In genomic region chr2:27081984-27082772, GRCh38 we compare ENCODE assay signal across 11 cellular contexts. TPM values are rescaled to one million over a fixed set of nuclear protein-coding genes. Genes with fewer than 3 reads are reported as not detected.
DNase-seq lines count a peak whose midpoint lies in the region; ATAC-seq, FAIRE-seq and TF ChIP-seq lines count a peak whose summit lies in the region.
"Had no signal": no experiment of that assay in that cellular context is flagged by ENCODE, and none has a peak within 500 bp of the region (broad histone marks: within the 10 kb centered on the region; RNA-seq: fewer than 3 reads in every experiment).

No MANE protein-coding gene starts in this region.

- FAIRE-seq in small intestine (lab: Jason Lieb, UNC), result no peak

- H2AFZ ChIP-seq in PC-3 (ENCODE audit: low read length), result no peak overlapping the region

- peak overlapping the region in 2 of 4 donors; percentile 67 to 73 for H3K4me3 Mint-ChIP-seq in IgD-negative memory B cell
- peak overlapping the region; percentile 72 for H3K4me3 Mint-ChIP-seq in activated CD8-positive, alpha-beta T cell treated with anti-CD3 and anti-CD28 coated beads, Interleukin-2, amount 10 ng/mL, durations not matched to agents 7 days and 5 days

- H3K27me3 ChIP-seq in mucosa of stomach (ENCODE audit: control insufficient read depth, insufficient read depth, low read length) (no peaks in the 10 kb centered on the region), small intestine (ENCODE audit: control insufficient read depth in 2 of 2, insufficient read depth in 2 of 2, low read length in 2 of 2) (no peaks in the 10 kb centered on the region), gastroesophageal sphincter (no peaks in the 10 kb centered on the region), PC-3 (ENCODE audit: low read length) (no peaks in the 10 kb centered on the region)
- H3K27me3 ChIP-seq: testis had no signal

- peak overlapping the region; percentile 74 for H3K27ac ChIP-seq in 22Rv1
- peak overlapping the region in 1 of 2 donors; percentile 91 for H3K27ac ChIP-seq in small intestine (ENCODE audit: low read depth in 1 of 2, low read length in 1 of 2)
- peak overlapping the region in 2 of 4 donors; percentile 96 to 98 for H3K27ac ChIP-seq in gastroesophageal sphincter
- H3K27ac ChIP-seq in PC-3 (ENCODE audit: low read length), result no peak overlapping the region

- POLR2A ChIA-PET in activated CD8-positive, alpha-beta T cell treated with anti-CD3 and anti-CD28 coated beads, Interleukin-2, amount 10 ng/mL, durations not matched to agents 7 days and 5 days (lab: Charles Lee), result interaction anchor here (0.8 to 4.5 kb wide), 7 partner anchors 10 to 130 kb away, joined by 3 to 34 read pairs (median 3); partner anchors contain the start of genes AGBL5, ATRAID, OST4 and SLC5A6
- POLR2A ChIA-PET in PC-3 (lab: Charles Lee; ENCODE audit: unreplicated experiment), result no interaction called here

- no peak for TF ChIP-seq CTCF in 22Rv1 (IDR thresholded peaks at IDR 0.05)
- no peak for TF ChIP-seq CTCF in gastroesophageal sphincter (IDR thresholded peaks at IDR 0.05)
- no peak for TF ChIP-seq CTCF in PC-3 (conservative IDR thresholded peaks at IDR 0.05; ENCODE audit: low read depth, low read length)

- no peaks in the 10 kb centered on the region for H3K36me3 ChIP-seq in mucosa of stomach (ENCODE audit: control insufficient read depth, insufficient read depth, low read length)
- H3K36me3 ChIP-seq in small intestine (ENCODE audit: control insufficient read depth in 2 of 2, insufficient read depth in 2 of 2, low read length in 2 of 2), result no peaks in the 10 kb centered on the region
- peaks cover 0 to 19% of the 10 kb centered on the region in 2 donors for H3K36me3 ChIP-seq in gastroesophageal sphincter
- H3K36me3 ChIP-seq in PC-3 (ENCODE audit: low read depth, low read length), result no peaks in the 10 kb centered on the region

- no peaks in the 10 kb centered on the region for H4K20me1 ChIP-seq in PC-3 (ENCODE audit: low read length)

- H3K9me3 Mint-ChIP-seq in IgD-negative memory B cell, result no peaks in the 10 kb centered on the region
- no peaks in the 10 kb centered on the region for H3K9me3 Mint-ChIP-seq in activated CD8-positive, alpha-beta T cell treated with anti-CD3 and anti-CD28 coated beads, Interleukin-2, amount 10 ng/mL, durations not matched to agents 7 days and 5 days (ENCODE audit: insufficient read depth)
- H3K9me3 Mint-ChIP-seq: T-helper 1 cell treated with Interleukin-12 subunit alpha and Interleukin-12 subunit beta and Interleukin-4 antibody, amounts not matched to agents 30 μg/mL and 1 μg/mL, for 36 hours had no signal

- TF ChIP-seq EP300 in gastroesophageal sphincter (IDR thresholded peaks at IDR 0.05), result no peak

- CTCF ChIA-PET in activated CD8-positive, alpha-beta T cell treated with anti-CD3 and anti-CD28 coated beads, Interleukin-2, amount 10 ng/mL, durations not matched to agents 7 days and 5 days (lab: Charles Lee), result interaction anchor here (0.7 to 3.4 kb wide), 6 partner anchors 10 to 952 kb away, joined by 3 to 28 read pairs (median 4); partner anchors contain the start of genes AGBL5 and OST4
- CTCF ChIA-PET in PC-3 (lab: Charles Lee), result no interaction called here

- no peak for ATAC-seq in activated CD8-positive, alpha-beta T cell treated with anti-CD3 and anti-CD28 coated beads, Interleukin-2, amount 10 ng/mL, durations not matched to agents 7 days and 5 days
- ATAC-seq in gastroesophageal sphincter (no peak), PC-3 (no peak), HG02588 (IDR thresholded peaks at IDR 0.05; ENCODE audit: unreplicated experiment) (no peak)

- H3K9ac ChIP-seq in mucosa of stomach (ENCODE audit: low read length) (peak overlapping the region; percentile 1), PC-3 (ENCODE audit: low read length) (no peak overlapping the region)

- H3K4me2 ChIP-seq in PC-3 (ENCODE audit: low read length), result no peak overlapping the region

- H3K27me3 Mint-ChIP-seq in IgD-negative memory B cell, result no peaks in the 10 kb centered on the region
- H3K27me3 Mint-ChIP-seq in activated CD8-positive, alpha-beta T cell treated with anti-CD3 and anti-CD28 coated beads, Interleukin-2, amount 10 ng/mL, durations not matched to agents 7 days and 5 days (ENCODE audit: low read depth), result no peaks in the 10 kb centered on the region

- TF ChIP-seq POLR2A in gastroesophageal sphincter (IDR thresholded peaks at IDR 0.05), result no peak

- no peaks in the 10 kb centered on the region for H3K79me2 ChIP-seq in PC-3 (ENCODE audit: low read length)

- DNase-seq in activated CD8-positive, alpha-beta T cell treated with anti-CD3 and anti-CD28 coated beads, Interleukin-2, amount 10 ng/mL, durations not matched to agents 7 days and 5 days, result no peak
- DNase-seq in small intestine (no peak), PC-3 (no peak)
- DNase-seq: stimulated activated CD4-positive, alpha-beta T cell treated with anti-CD3 and anti-CD28 coated beads, Interleukin-1b, Interleukin-23, amount 100 ng/mL, for 48 hours; testis had no signal

- H3K9me3 ChIP-seq in mucosa of stomach (ENCODE audit: control insufficient read depth, low read length) (no peaks in the 10 kb centered on the region), small intestine (ENCODE audit: control insufficient read depth, low read depth) (no peaks in the 10 kb centered on the region), gastroesophageal sphincter (no peaks in the 10 kb centered on the region), PC-3 (ENCODE audit: low read length) (no peaks in the 10 kb centered on the region)
- H3K9me3 ChIP-seq: testis had no signal

- H3K4me1 ChIP-seq in mucosa of stomach (ENCODE audit: control insufficient read depth, insufficient read depth, low read length), result peaks cover 35% of the 10 kb centered on the region
- H3K4me1 ChIP-seq in small intestine (ENCODE audit: control insufficient read depth in 2 of 2, insufficient read depth in 1 of 2, low read depth in 1 of 2, low read length in 1 of 2), result peaks cover 3 to 5% of the 10 kb centered on the region in 2 donors
- H3K4me1 ChIP-seq in gastroesophageal sphincter, result peaks cover 6 to 94% (median 40%) of the 10 kb centered on the region in 3 donors
- H3K4me1 ChIP-seq in PC-3 (ENCODE audit: insufficient read depth, low read length), result peaks cover 13% of the 10 kb centered on the region; the same call in 1 of the 2 replicates

- peaks cover 6 to 16% (median 16%) of the 10 kb centered on the region in 3 donors for H3K4me1 Mint-ChIP-seq in IgD-negative memory B cell
- peaks cover 53% of the 10 kb centered on the region for H3K4me1 Mint-ChIP-seq in activated CD8-positive, alpha-beta T cell treated with anti-CD3 and anti-CD28 coated beads, Interleukin-2, amount 10 ng/mL, durations not matched to agents 7 days and 5 days (ENCODE audit: low read depth)

- 89 to 94% (median 92%) methylated on average over 32 to 38 of the region's 38 CpGs for WGBS in small intestine, 3 donors
- no CpG with 5 or more reads among the region's 38 CpGs for WGBS in gastroesophageal sphincter (ENCODE audit: low coverage in 1 of 2), 2 donors

- H3K27ac Mint-ChIP-seq in IgD-negative memory B cell, result peak overlapping the region in 2 of 3 donors; percentile 65 to 81
- H3K27ac Mint-ChIP-seq in activated CD8-positive, alpha-beta T cell treated with anti-CD3 and anti-CD28 coated beads, Interleukin-2, amount 10 ng/mL, durations not matched to agents 7 days and 5 days, result peak overlapping the region; percentile 98

- H3F3A ChIP-seq in PC-3 (ENCODE audit: low read length, unreplicated experiment), result no peaks in the 10 kb centered on the region

- intact Hi-C loops in PC-3 (cut with micrococcal nuclease), result no loop called here

- H3K4me3 ChIP-seq in mucosa of stomach (ENCODE audit: low read length), result no peak overlapping the region
- H3K4me3 ChIP-seq in small intestine (ENCODE audit: low read depth in 1 of 2, low read length in 2 of 2), result no peak overlapping the region
- H3K4me3 ChIP-seq in gastroesophageal sphincter, result no peak overlapping the region
- H3K4me3 ChIP-seq in PC-3 (ENCODE audit: low read length), result no peak overlapping the region
- H3K4me3 ChIP-seq: testis had no signal

- H3K36me3 Mint-ChIP-seq in IgD-negative memory B cell, result no peaks in the 10 kb centered on the region
- H3K36me3 Mint-ChIP-seq in activated CD8-positive, alpha-beta T cell treated with anti-CD3 and anti-CD28 coated beads, Interleukin-2, amount 10 ng/mL, durations not matched to agents 7 days and 5 days (ENCODE audit: low read depth), result no peaks in the 10 kb centered on the region

- H3K9me2 ChIP-seq in PC-3 (replicated peaks; ENCODE audit: low read length), result no peaks in the 10 kb centered on the region

- no TSS peak for BruUV-seq in PC-3 (replicated peaks; lab: Mats Ljungman, UMichigan)

RNA-seq across cellular contexts. Expression of gene EMILIN1, which starts 3.8 kb away (rescaled TPM):
- 0.61 TPM for polyA plus RNA-seq in IgD-negative memory B cell
- total RNA-seq in activated CD8-positive, alpha-beta T cell treated with anti-CD3 and anti-CD28 coated beads, Interleukin-2, amount 10 ng/mL, durations not matched to agents 7 days and 5 days, result 1 to 10 TPM; 1.1 to 1.4 TPM
- polyA plus RNA-seq in small intestine, result 10 to 100 TPM in 1 of 3 donors, 1 to 10 TPM in 1, under 1 TPM in 1; 0.67 to 23.0 (median 3.8) TPM
- 100 to 1,000 TPM in 3 of 4 donors, 10 to 100 TPM in 1; 94.1 to 257 (median 174) TPM for total RNA-seq in gastroesophageal sphincter
- 0.69 and 0.75 TPM in 2 replicates for total RNA-seq in PC-3 (2014; rRNA removed)

RNA-seq across cellular contexts. Expression of gene KHK, which starts 4.4 kb away (rescaled TPM):
- polyA plus RNA-seq in IgD-negative memory B cell, result 6.5 TPM
- total RNA-seq in activated CD8-positive, alpha-beta T cell treated with anti-CD3 and anti-CD28 coated beads, Interleukin-2, amount 10 ng/mL, durations not matched to agents 7 days and 5 days, result 10 to 100 TPM; 12.1 to 12.4 TPM
- polyA plus RNA-seq in small intestine, result 100 to 1,000 TPM; 225 to 643 (median 533) TPM
- total RNA-seq in gastroesophageal sphincter, result 1 to 10 TPM; 1.2 to 6.1 (median 1.9) TPM
- 10.6 and 11.0 TPM in 2 replicates for total RNA-seq in PC-3 (2014; rRNA removed)

RNA-seq across cellular contexts. Expression of gene OST4, which starts 10.7 kb away (rescaled TPM):
- 723 TPM for polyA plus RNA-seq in IgD-negative memory B cell
- total RNA-seq in activated CD8-positive, alpha-beta T cell treated with anti-CD3 and anti-CD28 coated beads, Interleukin-2, amount 10 ng/mL, durations not matched to agents 7 days and 5 days, result 100 to 1,000 TPM; 334 to 346 TPM
- 100 to 1,000 TPM; 386 to 477 (median 407) TPM for polyA plus RNA-seq in small intestine
- 100 to 1,000 TPM; 201 to 353 (median 221) TPM for total RNA-seq in gastroesophageal sphincter
- 244 and 258 TPM in 2 replicates for total RNA-seq in PC-3 (2014; rRNA removed)

RNA-seq across cellular contexts. Expression of gene AGBL5, which starts 30.7 kb away (rescaled TPM):
- polyA plus RNA-seq in IgD-negative memory B cell, result 10.8 TPM
- total RNA-seq in activated CD8-positive, alpha-beta T cell treated with anti-CD3 and anti-CD28 coated beads, Interleukin-2, amount 10 ng/mL, durations not matched to agents 7 days and 5 days, result 10 to 100 TPM; 13.9 to 14.8 TPM
- polyA plus RNA-seq in small intestine, result 10 to 100 TPM in 1 of 3 donors, 1 to 10 TPM in 2; 6.0 to 11.1 (median 6.5) TPM
- 10 to 100 TPM; 16.2 to 31.7 (median 23.0) TPM for total RNA-seq in gastroesophageal sphincter
- 14.1 and 19.2 TPM in 2 replicates for total RNA-seq in PC-3 (2014; rRNA removed)

RNA-seq across cellular contexts. Expression of gene CGREF1, which starts 36.8 kb away (rescaled TPM):
- not detected for polyA plus RNA-seq in IgD-negative memory B cell
- under 1 TPM; 0.61 to 0.94 TPM for total RNA-seq in activated CD8-positive, alpha-beta T cell treated with anti-CD3 and anti-CD28 coated beads, Interleukin-2, amount 10 ng/mL, durations not matched to agents 7 days and 5 days
- polyA plus RNA-seq in small intestine, result 1 to 10 TPM; 3.8 to 5.2 (median 3.8) TPM
- 1 to 10 TPM in 1 of 4 donors, not detected in 3; 1.0 TPM for total RNA-seq in gastroesophageal sphincter
- total RNA-seq in PC-3 (2014; rRNA removed), result 18.7 and 22.6 TPM in 2 replicates

Comparison
In these comparisons a context has a peak if more than half of its experiments do, and no peak if none do; other contexts are left out.
1. RNA of gene EMILIN1, which starts 3.8 kb away (total RNA-seq): 94.1 to 257 TPM in gastroesophageal sphincter; 1.1 to 1.4 TPM in activated CD8-positive, alpha-beta T cell treated with anti-CD3 and anti-CD28 coated beads, Interleukin-2, amount 10 ng/mL, durations not matched to agents 7 days and 5 days and 0.69 to 0.75 TPM in PC-3; every median in the first group is over 10 times any median in the second.